ENCODE assay signal across 1 cellular context in genomic region chr7:35801392-35802101, GRCh38.
A peak's percentile ranks its signal among the peaks of the same experiment; 100 is the strongest.
TF ChIP-seq lines count a peak whose summit lies in the region.

No MANE protein-coding gene starts in this region.

TF ChIP-seq in K562, 482 proteins besides CTCF, POLR2A, EP300 and RAD21 (continued from another document and continues in another):
- TF ChIP-seq STAT6 (CRISPR knock-in tag; IDR thresholded peaks at IDR 0.05) (no peak), RBM34 (IDR thresholded peaks at IDR 0.05; ENCODE audit: borderline replicate concordance, insufficient read depth, low read length) (no peak), NR2C2 (CRISPR knock-in tag; IDR thresholded peaks at IDR 0.05) (no peak), NR2C2 (tag; IDR thresholded peaks at IDR 0.05) (no peak), MITF (IDR thresholded peaks at IDR 0.05) (no peak), E2F4 (CRISPR knock-in tag; IDR thresholded peaks at IDR 0.05; ENCODE audit: low read depth) (no peak), SIN3A (IDR thresholded peaks at IDR 0.05; ENCODE audit: borderline replicate concordance in 2 of 2, control insufficient read depth in 1 of 2, low read depth in 2 of 2, low read length in 2 of 2) (peak in 1 of 2 experiments; percentile 3; a peak in 1 of 4 replicates), RNF219 (CRISPR knock-in tag; IDR thresholded peaks at IDR 0.05) (no peak), SNRNP70 (optimal IDR thresholded peaks at IDR 0.05; ENCODE audit: low read depth, low read length) (no peak), ATF1 (CRISPR knock-in tag; IDR thresholded peaks at IDR 0.05) (no peak), ATF1 (tag; IDR thresholded peaks at IDR 0.05) (no peak), ZNF780A (CRISPR knock-in tag; IDR thresholded peaks at IDR 0.05) (no peak), CC2D1A (IDR thresholded peaks at IDR 0.05) (no peak; the same call in 1 of the 2 replicates), DIDO1 (tag; IDR thresholded peaks at IDR 0.05; ENCODE audit: low read depth) (no peak), ETV6 (IDR thresholded peaks at IDR 0.05; ENCODE audit: borderline replicate concordance in 1 of 2, low read depth in 2 of 2, low read length in 1 of 2) (no peak), ETV6 (CRISPR knock-in tag; IDR thresholded peaks at IDR 0.05; ENCODE audit: borderline replicate concordance) (no peak), KDM1A (IDR thresholded peaks at IDR 0.05) (peak; percentile 59 to 61; a peak in 2 of 4 replicates), ZNF23 (CRISPR knock-in tag; IDR thresholded peaks at IDR 0.05) (no peak), ZFX (CRISPR knock-in tag; IDR thresholded peaks at IDR 0.05) (no peak; the same call in none of the 2 replicates), MCM5 (IDR thresholded peaks at IDR 0.05; ENCODE audit: low read depth) (no peak), IFI16 (CRISPR knock-in tag; IDR thresholded peaks at IDR 0.05) (no peak), HDAC8 (tag; IDR thresholded peaks at IDR 0.05) (no peak), HIVEP1 (CRISPR knock-in tag; IDR thresholded peaks at IDR 0.05) (no peak), ZSCAN32 (CRISPR knock-in tag; IDR thresholded peaks at IDR 0.05) (no peak), SRF (CRISPR knock-in tag; IDR thresholded peaks at IDR 0.05) (no peak), ZNF24 (IDR thresholded peaks at IDR 0.05) (no peak), TBP (optimal IDR thresholded peaks at IDR 0.05; ENCODE audit: low read depth, low read length) (no peak), ZNF121 (CRISPR knock-in tag; conservative IDR thresholded peaks at IDR 0.05) (no peak), ZFP1 (CRISPR knock-in tag; IDR thresholded peaks at IDR 0.05) (no peak), ZNF3 (CRISPR knock-in tag; IDR thresholded peaks at IDR 0.05) (no peak), THRAP3 (IDR thresholded peaks at IDR 0.05; ENCODE audit: borderline replicate concordance) (no peak), CGGBP1 (CRISPR knock-in tag; IDR thresholded peaks at IDR 0.05) (no peak), ZFP91 (CRISPR knock-in tag; IDR thresholded peaks at IDR 0.05) (no peak), L3MBTL2 (IDR thresholded peaks at IDR 0.05) (no peak), ZNF124 (CRISPR knock-in tag; IDR thresholded peaks at IDR 0.05) (no peak), TFAP4 (CRISPR knock-in tag; IDR thresholded peaks at IDR 0.05; ENCODE audit: borderline replicate concordance) (peak; percentile 42; the same call in 1 of the 2 replicates), MYC (IDR thresholded peaks at IDR 0.05; ENCODE audit: low read depth, low read length) (0 out of 2 replicates have a peak, but pooled peaks have one; percentile 18), MYC (CRISPR knock-in tag; IDR thresholded peaks at IDR 0.05; ENCODE audit: borderline replicate concordance, low read depth) (no peak)
- TF ChIP-seq, protein P1, sequence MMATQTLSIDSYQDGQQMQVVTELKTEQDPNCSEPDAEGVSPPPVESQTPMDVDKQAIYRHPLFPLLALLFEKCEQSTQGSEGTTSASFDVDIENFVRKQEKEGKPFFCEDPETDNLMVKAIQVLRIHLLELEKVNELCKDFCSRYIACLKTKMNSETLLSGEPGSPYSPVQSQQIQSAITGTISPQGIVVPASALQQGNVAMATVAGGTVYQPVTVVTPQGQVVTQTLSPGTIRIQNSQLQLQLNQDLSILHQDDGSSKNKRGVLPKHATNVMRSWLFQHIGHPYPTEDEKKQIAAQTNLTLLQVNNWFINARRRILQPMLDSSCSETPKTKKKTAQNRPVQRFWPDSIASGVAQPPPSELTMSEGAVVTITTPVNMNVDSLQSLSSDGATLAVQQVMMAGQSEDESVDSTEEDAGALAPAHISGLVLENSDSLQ (IDR thresholded peaks at IDR 0.05), result no peak
- TF ChIP-seq, protein P2, sequence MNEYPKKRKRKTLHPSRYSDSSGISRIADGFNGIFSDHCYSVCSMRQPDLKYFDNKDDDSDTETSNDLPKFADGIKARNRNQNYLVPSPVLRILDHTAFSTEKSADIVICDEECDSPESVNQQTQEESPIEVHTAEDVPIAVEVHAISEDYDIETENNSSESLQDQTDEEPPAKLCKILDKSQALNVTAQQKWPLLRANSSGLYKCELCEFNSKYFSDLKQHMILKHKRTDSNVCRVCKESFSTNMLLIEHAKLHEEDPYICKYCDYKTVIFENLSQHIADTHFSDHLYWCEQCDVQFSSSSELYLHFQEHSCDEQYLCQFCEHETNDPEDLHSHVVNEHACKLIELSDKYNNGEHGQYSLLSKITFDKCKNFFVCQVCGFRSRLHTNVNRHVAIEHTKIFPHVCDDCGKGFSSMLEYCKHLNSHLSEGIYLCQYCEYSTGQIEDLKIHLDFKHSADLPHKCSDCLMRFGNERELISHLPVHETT (CRISPR knock-in tag; conservative IDR thresholded peaks at IDR 0.05 in 1 of 2, IDR thresholded peaks at IDR 0.05 in 1 of 2), result no peak
- TF ChIP-seq, protein P3, sequence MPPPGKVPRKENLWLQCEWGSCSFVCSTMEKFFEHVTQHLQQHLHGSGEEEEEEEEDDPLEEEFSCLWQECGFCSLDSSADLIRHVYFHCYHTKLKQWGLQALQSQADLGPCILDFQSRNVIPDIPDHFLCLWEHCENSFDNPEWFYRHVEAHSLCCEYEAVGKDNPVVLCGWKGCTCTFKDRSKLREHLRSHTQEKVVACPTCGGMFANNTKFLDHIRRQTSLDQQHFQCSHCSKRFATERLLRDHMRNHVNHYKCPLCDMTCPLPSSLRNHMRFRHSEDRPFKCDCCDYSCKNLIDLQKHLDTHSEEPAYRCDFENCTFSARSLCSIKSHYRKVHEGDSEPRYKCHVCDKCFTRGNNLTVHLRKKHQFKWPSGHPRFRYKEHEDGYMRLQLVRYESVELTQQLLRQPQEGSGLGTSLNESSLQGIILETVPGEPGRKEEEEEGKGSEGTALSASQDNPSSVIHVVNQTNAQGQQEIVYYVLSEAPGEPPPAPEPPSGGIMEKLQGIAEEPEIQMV (tag; conservative IDR thresholded peaks at IDR 0.05; ENCODE audit: low read depth), result no peak
- TF ChIP-seq, protein P4, sequence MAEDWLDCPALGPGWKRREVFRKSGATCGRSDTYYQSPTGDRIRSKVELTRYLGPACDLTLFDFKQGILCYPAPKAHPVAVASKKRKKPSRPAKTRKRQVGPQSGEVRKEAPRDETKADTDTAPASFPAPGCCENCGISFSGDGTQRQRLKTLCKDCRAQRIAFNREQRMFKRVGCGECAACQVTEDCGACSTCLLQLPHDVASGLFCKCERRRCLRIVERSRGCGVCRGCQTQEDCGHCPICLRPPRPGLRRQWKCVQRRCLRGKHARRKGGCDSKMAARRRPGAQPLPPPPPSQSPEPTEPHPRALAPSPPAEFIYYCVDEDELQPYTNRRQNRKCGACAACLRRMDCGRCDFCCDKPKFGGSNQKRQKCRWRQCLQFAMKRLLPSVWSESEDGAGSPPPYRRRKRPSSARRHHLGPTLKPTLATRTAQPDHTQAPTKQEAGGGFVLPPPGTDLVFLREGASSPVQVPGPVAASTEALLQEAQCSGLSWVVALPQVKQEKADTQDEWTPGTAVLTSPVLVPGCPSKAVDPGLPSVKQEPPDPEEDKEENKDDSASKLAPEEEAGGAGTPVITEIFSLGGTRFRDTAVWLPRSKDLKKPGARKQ (CRISPR knock-in tag; IDR thresholded peaks at IDR 0.05), result no peak
- TF ChIP-seq, protein P5, sequence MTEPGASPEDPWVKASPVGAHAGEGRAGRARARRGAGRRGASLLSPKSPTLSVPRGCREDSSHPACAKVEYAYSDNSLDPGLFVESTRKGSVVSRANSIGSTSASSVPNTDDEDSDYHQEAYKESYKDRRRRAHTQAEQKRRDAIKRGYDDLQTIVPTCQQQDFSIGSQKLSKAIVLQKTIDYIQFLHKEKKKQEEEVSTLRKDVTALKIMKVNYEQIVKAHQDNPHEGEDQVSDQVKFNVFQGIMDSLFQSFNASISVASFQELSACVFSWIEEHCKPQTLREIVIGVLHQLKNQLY (CRISPR knock-in tag; conservative IDR thresholded peaks at IDR 0.05), result no peak
- TF ChIP-seq, protein P6, sequence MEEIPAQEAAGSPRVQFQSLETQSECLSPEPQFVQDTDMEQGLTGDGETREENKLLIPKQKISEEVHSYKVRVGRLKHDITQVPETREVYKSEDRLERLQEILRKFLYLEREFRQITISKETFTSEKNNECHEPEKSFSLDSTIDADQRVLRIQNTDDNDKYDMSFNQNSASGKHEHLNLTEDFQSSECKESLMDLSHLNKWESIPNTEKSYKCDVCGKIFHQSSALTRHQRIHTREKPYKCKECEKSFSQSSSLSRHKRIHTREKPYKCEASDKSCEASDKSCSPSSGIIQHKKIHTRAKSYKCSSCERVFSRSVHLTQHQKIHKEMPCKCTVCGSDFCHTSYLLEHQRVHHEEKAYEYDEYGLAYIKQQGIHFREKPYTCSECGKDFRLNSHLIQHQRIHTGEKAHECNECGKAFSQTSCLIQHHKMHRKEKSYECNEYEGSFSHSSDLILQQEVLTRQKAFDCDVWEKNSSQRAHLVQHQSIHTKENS (CRISPR knock-in tag; IDR thresholded peaks at IDR 0.05), result no peak
